Comparison of ENCODE assay signal across 18 cellular contexts in genomic region chr6:13474360-13474759, GRCh38. TPM values are rescaled to one million over a fixed set of nuclear protein-coding genes. Genes with fewer than 3 reads are reported as not detected.
A peak's percentile ranks its signal among the peaks of the same experiment; 100 is the strongest.
DNase-seq lines count a peak whose midpoint lies in the region; ATAC-seq, FAIRE-seq and TF ChIP-seq lines count a peak whose summit lies in the region.
"Had no signal": no experiment of that assay in that cellular context is flagged by ENCODE, and none has a peak within 500 bp of the region (broad histone marks: within the 10 kb centered on the region; RNA-seq: fewer than 3 reads in every experiment).

No MANE protein-coding gene starts in this region.

- no peak for TF ChIP-seq RAD21 in K562 (CRISPR knock-in tag; conservative IDR thresholded peaks at IDR 0.05 in 1 of 2, IDR thresholded peaks at IDR 0.05 in 1 of 2)

- FAIRE-seq in K562 (lab: Jason Lieb, UNC) (no peak), keratinocyte (lab: Jason Lieb, UNC) (peak; percentile 83)
- FAIRE-seq: frontal cortex had no signal

- TF ChIP-seq CTCF in AG10803 (conservative IDR thresholded peaks at IDR 0.05; ENCODE audit: low read length) (no peak), K562 (IDR thresholded peaks at IDR 0.05 in 2 of 3, conservative IDR thresholded peaks at IDR 0.05 in 1 of 3; ENCODE audit: insufficient read depth in 2 of 3, low read depth in 1 of 3, low read length in 3 of 3) (no peak), keratinocyte (optimal IDR thresholded peaks at IDR 0.05 in 1 of 3, IDR thresholded peaks at IDR 0.05 in 1 of 3, conservative IDR thresholded peaks at IDR 0.05 in 1 of 3; ENCODE audit: extremely low read depth in 1 of 3, insufficient read depth in 2 of 3, low read length in 3 of 3) (no peak), osteoblast (IDR thresholded peaks at IDR 0.05; ENCODE audit: extremely low read depth, low read depth, low read length) (no peak)

- WGBS in K562 (ENCODE audit: insufficient coverage, low coverage, missing lambda C conversion rate): 74% methylated on average over 3 of the region's 3 CpGs

- CTCF ChIA-PET in K562 (lab: Yijun Ruan, JAX; ENCODE audit: low intra/inter-chr PET ratio): no interaction called here

- no TSS peak for BruUV-seq in K562 (replicated peaks; lab: Mats Ljungman, UMichigan)

- H3K4me3 ChIP-seq in AG10803 (ENCODE audit: low read length) (no peak overlapping the region), K562 (no peak overlapping the region), keratinocyte (ENCODE audit: control insufficient read depth in 2 of 3, extremely low read depth in 1 of 3, insufficient read depth in 2 of 3, low read depth in 1 of 3, low read length in 3 of 3) (no peak overlapping the region), osteoblast (ENCODE audit: insufficient read depth, low read length) (no peak overlapping the region)
- H3K4me3 ChIP-seq: colonic mucosa, SJSA1 had no signal

- intact Hi-C loops in K562 (cut with micrococcal nuclease): no loop called here

- no peaks in the 10 kb centered on the region for H3K9me1 ChIP-seq in K562 (ENCODE audit: control insufficient read depth, insufficient read depth, low read length)
- no peaks in the 10 kb centered on the region for H3K9me1 ChIP-seq in keratinocyte (ENCODE audit: control insufficient read depth, extremely low read depth, insufficient read depth, low read length)

- dilution Hi-C loops in keratinocyte (cut with MboI; ENCODE audit: extremely low pct_ligation_motif_present, low sequenced_read_pairs): no loop called here

- TF ChIP-seq EP300 in K562 (IDR thresholded peaks at IDR 0.05; ENCODE audit: low read length): no peak

- POLR2A ChIA-PET in K562 (lab: Yijun Ruan, JAX): interaction anchor here (0.6 to 1.4 kb wide), 3 partner anchors 11 to 340 kb away, joined by 3 to 5 read pairs (median 4); no protein-coding TSS in a partner anchor

- H3K27me3 ChIP-seq in K562 (ENCODE audit: control insufficient read depth in 2 of 2, insufficient read depth in 2 of 2, low read length in 2 of 2): no peaks in the 10 kb centered on the region
- H3K27me3 ChIP-seq in keratinocyte (ENCODE audit: control insufficient read depth, extremely low read depth, insufficient read depth, low read length): no peaks in the 10 kb centered on the region
- no peaks in the 10 kb centered on the region for H3K27me3 ChIP-seq in osteoblast (ENCODE audit: insufficient read depth, low read length)
- H3K27me3 ChIP-seq: colonic mucosa, SJSA1 had no signal

- ATAC-seq in K562: no peak

- no peak for TF ChIP-seq POLR2A in K562 (conservative IDR thresholded peaks at IDR 0.05)

- H3K4me2 ChIP-seq in K562 (ENCODE audit: insufficient read depth, low read length): no peak overlapping the region
- peak overlapping the region; percentile 61 for H3K4me2 ChIP-seq in keratinocyte (ENCODE audit: control insufficient read depth, extremely low read depth, insufficient read depth, low read depth, low read length)
- H3K4me2 ChIP-seq in osteoblast (ENCODE audit: insufficient read depth, low read length): no peak overlapping the region

- no peaks in the 10 kb centered on the region; the same call in 2 of the 3 replicates for H3K36me3 ChIP-seq in K562 (ENCODE audit: control insufficient read depth, insufficient read depth, low read length)
- H3K36me3 ChIP-seq in keratinocyte (ENCODE audit: control insufficient read depth in 2 of 2, extremely low read depth in 1 of 2, insufficient read depth in 2 of 2, low read length in 2 of 2): peaks cover 5 to 14% of the 10 kb centered on the region in 2 experiments
- no peaks in the 10 kb centered on the region for H3K36me3 ChIP-seq in osteoblast (ENCODE audit: insufficient read depth, low read length)
- H3K36me3 ChIP-seq: colonic mucosa had no signal

- H3K9ac ChIP-seq in K562 (ENCODE audit: insufficient read depth in 1 of 2, low read depth in 2 of 2, low read length in 2 of 2): no peak overlapping the region
- peak overlapping the region; percentile 30 for H3K9ac ChIP-seq in keratinocyte (ENCODE audit: control insufficient read depth, extremely low read depth, insufficient read depth, low read length)

- H2AFZ ChIP-seq in K562 (ENCODE audit: low read depth, low read length) (no peak overlapping the region), keratinocyte (ENCODE audit: control insufficient read depth, low read length) (no peak overlapping the region), osteoblast (ENCODE audit: low read length) (no peak overlapping the region)

- H3K27ac ChIP-seq in K562 (ENCODE audit: extremely low read depth, low read depth, low read length) (no peak overlapping the region), keratinocyte (ENCODE audit: control insufficient read depth, insufficient read depth, low read length) (peak overlapping the region; percentile 75), osteoblast (ENCODE audit: low read depth, low read length) (no peak overlapping the region)
- H3K27ac ChIP-seq: colonic mucosa, HL-60, SJSA1 had no signal

- in situ Hi-C loops in K562 (cut with MboI): no loop called here

- H4K20me1 ChIP-seq in K562 (replicated peaks; ENCODE audit: control insufficient read depth, insufficient read depth, low read length) (no peaks in the 10 kb centered on the region), keratinocyte (ENCODE audit: control insufficient read depth, extremely low read depth, insufficient read depth, low read length) (no peaks in the 10 kb centered on the region), osteoblast (ENCODE audit: insufficient read depth, low read length) (no peaks in the 10 kb centered on the region)

- H3K4me1 ChIP-seq in K562 (replicated peaks in 1 of 2; ENCODE audit: control insufficient read depth in 2 of 2, insufficient read depth in 2 of 2, low read length in 2 of 2) (peaks cover 3 to 10% of the 10 kb centered on the region in 2 experiments; a peak in 4 of 5 replicates), keratinocyte (ENCODE audit: control insufficient read depth, extremely low read depth, insufficient read depth, low read length) (peaks cover 28% of the 10 kb centered on the region), osteoblast (ENCODE audit: insufficient read depth, low read length) (peaks cover 13% of the 10 kb centered on the region)
- H3K4me1 ChIP-seq: colonic mucosa had no signal

- peak; percentile 33 for DNase-seq in AG10803 (ENCODE audit: low read depth)
- DNase-seq in HPDE6-E6E7 (ENCODE audit: extremely low spot score): peak; percentile 77
- DNase-seq in K562 (ENCODE audit: extremely low read depth in 1 of 4, low spot score in 3 of 4): no peak
- DNase-seq in keratinocyte (ENCODE audit: low read depth, low spot score): no peak
- DNase-seq in osteoblast (ENCODE audit: insufficient read length, low spot score, missing footprints): no peak
- DNase-seq in anterior cingulate cortex (lab: John Stamatoyannopoulos, UW): no peak
- DNase-seq in HCEC 1CT: no peak
- DNase-seq in DMS 273 (lab: John Stamatoyannopoulos, UW; ENCODE audit: unreplicated experiment): no peak
- DNase-seq: colonic mucosa, DMS79 treated with DMSO at 0.1 percent for 48 hours, HFFc6, NCI-H1092 treated with DMSO at 0.1 percent for 48 hours, NCI-H2107, NCI-H510A treated with DMSO at 0.1 percent for 48 hours, substantia nigra had no signal

- H3K79me2 ChIP-seq in K562 (ENCODE audit: control insufficient read depth, insufficient read depth, low read length) (0 out of 3 replicates have a peak, but pooled peaks cover 2% of the 10 kb centered on the region), keratinocyte (ENCODE audit: control insufficient read depth, insufficient read depth, low read length) (peaks cover 46% of the 10 kb centered on the region), osteoblast (ENCODE audit: insufficient read depth, low read length) (no peaks in the 10 kb centered on the region)

- H3K9me3 ChIP-seq in K562 (replicated peaks; ENCODE audit: control insufficient read depth, insufficient read depth, low read depth, low read length): no peaks in the 10 kb centered on the region
- no peaks in the 10 kb centered on the region for H3K9me3 ChIP-seq in keratinocyte (ENCODE audit: control insufficient read depth, low read depth, low read length)
- H3K9me3 ChIP-seq in osteoblast (ENCODE audit: low read depth, low read length): no peaks in the 10 kb centered on the region
- H3K9me3 ChIP-seq: colonic mucosa, SJSA1 had no signal

RNA-seq across cellular contexts. Expression of gene GFOD1, which starts 13.0 kb away (rescaled TPM):
- 13.1 and 17.7 TPM in 2 replicates for total RNA-seq in K562 (2011; cell fraction: chromatin; rRNA removed; ENCODE audit: low replicate concordance)
- 8.6 and 9.2 TPM in 2 replicates for total RNA-seq in K562 (2011; cell fraction: nucleolus; rRNA removed)
- 12.8 and 23.1 TPM in 2 replicates for total RNA-seq in K562 (2011; cell fraction: nucleoplasm; rRNA removed)
- 8.3 and 10.3 TPM in 2 replicates for total RNA-seq in K562 (2014; rRNA removed)
- total RNA-seq in K562 (2014; rRNA removed; fragmentation: Illumina TruSeq; extraction: Trizol): 10.8 and 11.0 TPM in 2 replicates
- total RNA-seq in K562 (2015; rRNA removed; fragmentation: Illumina TruSeq; extraction: Trizol): 10.5 and 10.8 TPM in 2 replicates
- total RNA-seq in K562 (2021): 10.3 and 12.0 TPM in 2 replicates
- polyA plus RNA-seq in K562 (2011; rRNA removed): 3.6 and 3.8 TPM in 2 replicates
- polyA plus RNA-seq in K562 (2011; cell fraction: cytosol; rRNA removed): 3.0 and 4.7 TPM in 2 replicates
- 3.3 and 5.0 TPM in 2 replicates for polyA plus RNA-seq in K562 (2011; cell fraction: nucleus; rRNA removed)
- 3.6 and 6.6 TPM in 2 replicates for polyA plus RNA-seq in K562 (2012)
- 7.4 and 8.0 TPM in 2 replicates for polyA plus RNA-seq in K562 (2014; fragmentation: Illumina TruSeq; extraction: Trizol)
- polyA plus RNA-seq in K562 (2014; fragmentation: Nextera tagmentation; extraction: Ambion mirVana): 1 to 10 TPM; 5.4 to 5.9 TPM
- 7.0 and 8.2 TPM in 2 replicates for polyA plus RNA-seq in K562 (2014; rRNA removed)
- 7.9 and 8.5 TPM in 2 replicates for polyA minus RNA-seq in K562 (2011; rRNA and poly(A)+ RNA removed)
- polyA minus RNA-seq in K562 (2011; cell fraction: cytosol; rRNA and poly(A)+ RNA removed): 3.9 and 7.1 TPM in 2 replicates
- polyA minus RNA-seq in K562 (2011; cell fraction: nucleus; rRNA and poly(A)+ RNA removed): 8.1 and 9.6 TPM in 2 replicates
- polyA plus RNA-seq in keratinocyte: 7.2 to 8.9 TPM (median 7.4 TPM) in 3 replicates
- polyA plus RNA-seq in keratinocyte (2011; ENCODE audit: low read depth): 3.1 TPM
- 5.1 and 6.3 TPM in 2 replicates for polyA plus RNA-seq in keratinocyte (2011; cell fraction: cytosol; rRNA removed)
- 16.2 and 16.8 TPM in 2 replicates for polyA plus RNA-seq in keratinocyte (2011; cell fraction: nucleus; rRNA removed)
- 5.5 and 7.4 TPM in 2 replicates for polyA plus RNA-seq in keratinocyte (2012; ENCODE audit: low replicate concordance)
- 13.6 to 16.3 TPM (median 15.7 TPM) in 3 replicates for polyA minus RNA-seq in keratinocyte
- polyA minus RNA-seq in keratinocyte (2011; cell fraction: cytosol; rRNA and poly(A)+ RNA removed): 11.1 TPM
- 18.8 and 27.3 TPM in 2 replicates for polyA minus RNA-seq in keratinocyte (2011; cell fraction: nucleus; rRNA and poly(A)+ RNA removed)
- total RNA-seq in osteoblast: 2.9 and 3.6 TPM in 2 replicates

Comparison
In these comparisons a context has a peak if more than half of its experiments do, and no peak if none do; other contexts are left out.
1. DNase-seq: peak in AG10803 (single experiment) and HPDE6-E6E7 (single experiment); none in K562 (0 of 4), keratinocyte (single experiment), osteoblast (single experiment), anterior cingulate cortex (0 of 58), HCEC 1CT (single experiment) and DMS 273 (single experiment).